Comparison of ENCODE assay signal across 1 cellular context in the genomic region with DNA sequence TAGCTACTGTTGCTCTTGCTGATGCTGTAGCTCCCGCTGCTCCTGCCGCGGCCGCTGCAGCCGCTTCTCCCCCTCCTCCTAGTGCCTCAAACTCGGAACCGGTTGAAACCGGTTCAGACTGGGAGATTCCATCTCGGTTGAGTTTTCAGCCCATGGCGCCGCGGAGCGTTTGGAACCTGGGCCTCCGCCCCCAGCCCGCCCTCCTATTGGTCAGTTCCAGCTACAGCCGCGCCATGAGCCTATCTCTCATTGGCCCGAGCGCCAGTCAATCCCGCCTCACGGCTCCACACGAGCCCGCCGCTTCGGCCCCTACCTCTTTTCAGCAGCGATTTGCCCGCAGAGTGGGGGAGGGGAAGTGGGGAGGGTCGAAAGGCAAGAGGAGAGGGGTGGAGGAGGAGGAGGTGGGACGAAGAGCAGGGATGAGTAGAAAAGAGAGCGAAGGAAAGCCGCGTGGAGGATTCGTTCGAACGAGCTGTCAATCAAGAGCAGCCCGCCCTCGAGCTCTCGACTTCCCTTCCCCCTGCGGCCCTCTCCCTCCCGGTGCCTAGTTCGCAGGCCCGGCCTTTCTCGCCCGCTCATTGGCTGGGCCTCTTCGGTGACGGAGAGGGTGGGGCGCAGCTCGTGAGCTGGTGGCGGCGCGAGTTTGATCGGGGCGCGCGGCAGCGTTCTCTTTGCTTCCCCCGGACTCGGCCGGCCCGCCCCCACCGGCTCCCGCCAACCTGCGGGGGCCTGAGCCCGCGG.
TF ChIP-seq lines count a peak whose summit lies in the region.

A gene with protein sequence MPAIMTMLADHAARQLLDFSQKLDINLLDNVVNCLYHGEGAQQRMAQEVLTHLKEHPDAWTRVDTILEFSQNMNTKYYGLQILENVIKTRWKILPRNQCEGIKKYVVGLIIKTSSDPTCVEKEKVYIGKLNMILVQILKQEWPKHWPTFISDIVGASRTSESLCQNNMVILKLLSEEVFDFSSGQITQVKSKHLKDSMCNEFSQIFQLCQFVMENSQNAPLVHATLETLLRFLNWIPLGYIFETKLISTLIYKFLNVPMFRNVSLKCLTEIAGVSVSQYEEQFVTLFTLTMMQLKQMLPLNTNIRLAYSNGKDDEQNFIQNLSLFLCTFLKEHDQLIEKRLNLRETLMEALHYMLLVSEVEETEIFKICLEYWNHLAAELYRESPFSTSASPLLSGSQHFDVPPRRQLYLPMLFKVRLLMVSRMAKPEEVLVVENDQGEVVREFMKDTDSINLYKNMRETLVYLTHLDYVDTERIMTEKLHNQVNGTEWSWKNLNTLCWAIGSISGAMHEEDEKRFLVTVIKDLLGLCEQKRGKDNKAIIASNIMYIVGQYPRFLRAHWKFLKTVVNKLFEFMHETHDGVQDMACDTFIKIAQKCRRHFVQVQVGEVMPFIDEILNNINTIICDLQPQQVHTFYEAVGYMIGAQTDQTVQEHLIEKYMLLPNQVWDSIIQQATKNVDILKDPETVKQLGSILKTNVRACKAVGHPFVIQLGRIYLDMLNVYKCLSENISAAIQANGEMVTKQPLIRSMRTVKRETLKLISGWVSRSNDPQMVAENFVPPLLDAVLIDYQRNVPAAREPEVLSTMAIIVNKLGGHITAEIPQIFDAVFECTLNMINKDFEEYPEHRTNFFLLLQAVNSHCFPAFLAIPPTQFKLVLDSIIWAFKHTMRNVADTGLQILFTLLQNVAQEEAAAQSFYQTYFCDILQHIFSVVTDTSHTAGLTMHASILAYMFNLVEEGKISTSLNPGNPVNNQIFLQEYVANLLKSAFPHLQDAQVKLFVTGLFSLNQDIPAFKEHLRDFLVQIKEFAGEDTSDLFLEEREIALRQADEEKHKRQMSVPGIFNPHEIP (N-terminal part only) (minus strand): TSS at position 178 of the 741 bp plus-strand sequence. CDS start 4,459 bp downstream, outside the sequence.

TF ChIP-seq in HepG2, 621 proteins besides CTCF, POLR2A, EP300 and RAD21 (continued from another document):
- TF ChIP-seq ELF4 (CRISPR knock-in tag; IDR thresholded peaks at IDR 0.05; ENCODE audit: borderline replicate concordance) (peak; percentile 61; the same call in 1 of the 2 replicates), KLF9 (CRISPR knock-in tag; IDR thresholded peaks at IDR 0.05; ENCODE audit: low read depth) (peak; percentile 61), ZNF205 (CRISPR knock-in tag; IDR thresholded peaks at IDR 0.05) (peak; percentile 33)
- TF ChIP-seq, protein P1, sequence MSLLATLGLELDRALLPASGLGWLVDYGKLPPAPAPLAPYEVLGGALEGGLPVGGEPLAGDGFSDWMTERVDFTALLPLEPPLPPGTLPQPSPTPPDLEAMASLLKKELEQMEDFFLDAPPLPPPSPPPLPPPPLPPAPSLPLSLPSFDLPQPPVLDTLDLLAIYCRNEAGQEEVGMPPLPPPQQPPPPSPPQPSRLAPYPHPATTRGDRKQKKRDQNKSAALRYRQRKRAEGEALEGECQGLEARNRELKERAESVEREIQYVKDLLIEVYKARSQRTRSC (CRISPR knock-in tag; IDR thresholded peaks at IDR 0.05; ENCODE audit: low read depth) = 0 out of 2 replicates have a peak, but pooled peaks have one; percentile 8
